In the genomic region with DNA sequence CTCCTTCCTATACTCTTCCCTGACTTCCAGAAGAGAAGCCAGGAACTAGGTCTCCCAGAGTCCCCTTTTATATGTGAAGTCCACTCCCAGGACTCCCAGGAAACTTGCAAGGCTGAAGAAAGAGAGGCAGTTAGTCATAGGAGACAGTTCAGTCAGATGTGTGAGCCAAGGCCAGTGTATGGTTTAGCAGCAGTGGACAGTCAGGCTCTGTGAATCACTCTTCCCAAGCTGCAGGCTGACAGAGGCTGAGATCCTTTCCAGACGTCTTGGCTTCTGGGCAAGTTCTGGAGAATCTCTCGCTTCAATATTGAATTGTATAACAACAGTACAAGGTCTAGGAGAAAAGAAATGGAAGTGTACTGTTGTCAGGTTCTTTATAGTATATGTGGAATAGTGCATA, we compare ENCODE assay signal across 8 cellular contexts. TPM values are rescaled to one million over a fixed set of nuclear protein-coding genes. Genes with fewer than 3 reads are reported as not detected.
A peak's percentile ranks its signal among the peaks of the same experiment; 100 is the strongest.
DNase-seq lines count a peak whose midpoint lies in the region; ATAC-seq, FAIRE-seq and TF ChIP-seq lines count a peak whose summit lies in the region.

No MANE protein-coding gene starts in this region.

- H3K9ac ChIP-seq in HCT116 (ENCODE audit: low read length) (no peak overlapping the region), astrocyte (ENCODE audit: low read length) (no peak overlapping the region)

- no TSS peak for BruUV-seq in HCT116 (replicated peaks; lab: Mats Ljungman, UMichigan)

- CTCF ChIA-PET in HCT116 (lab: Charles Lee): no interaction called here

- H3K4me3 ChIP-seq in HCT116 (replicated peaks in 1 of 2; ENCODE audit: low read depth in 1 of 2, low read length in 2 of 2): no peak overlapping the region
- no peak overlapping the region for H3K4me3 ChIP-seq in astrocyte (ENCODE audit: insufficient read depth, low read depth, low read length)
- no peak overlapping the region for H3K4me3 ChIP-seq in hepatocyte
- no peak overlapping the region for H3K4me3 ChIP-seq in gastrocnemius medialis

- no peaks in the 10 kb centered on the region for H3K27me3 Mint-ChIP-seq in astrocyte (ENCODE audit: low read depth, unreplicated experiment)

- H3K36me3 ChIP-seq in HCT116 (ENCODE audit: control insufficient read depth in 1 of 2, insufficient read depth in 2 of 2, low read length in 2 of 2) (no peaks in the 10 kb centered on the region), astrocyte (ENCODE audit: insufficient read depth, low read length) (peaks cover 3% of the 10 kb centered on the region), hepatocyte (replicated peaks; ENCODE audit: insufficient read depth, low read depth) (no peaks in the 10 kb centered on the region), gastrocnemius medialis (peaks cover 0 to 16% of the 10 kb centered on the region in 2 donors)

- H3K36me3 Mint-ChIP-seq in astrocyte (ENCODE audit: low read depth, unreplicated experiment): peaks cover 26% of the 10 kb centered on the region

- TF ChIP-seq CTCF in HCT116 (IDR thresholded peaks at IDR 0.05 in 2 of 3, conservative IDR thresholded peaks at IDR 0.05 in 1 of 3; ENCODE audit: borderline replicate concordance in 1 of 3, insufficient read depth in 1 of 3, low read depth in 2 of 3, low read length in 2 of 3): no peak
- TF ChIP-seq CTCF in astrocyte (IDR thresholded peaks at IDR 0.05; ENCODE audit: insufficient read depth, low read depth, low read length): no peak
- no peak for TF ChIP-seq CTCF in hepatocyte (IDR thresholded peaks at IDR 0.05; ENCODE audit: poor library complexity)
- TF ChIP-seq CTCF in gastrocnemius medialis (IDR thresholded peaks at IDR 0.05 in 4 of 5, conservative IDR thresholded peaks at IDR 0.05 in 1 of 5): no peak

- FAIRE-seq in astrocyte (lab: Jason Lieb, UNC): peak; percentile 98

- 60% methylated on average over 2 of the region's 2 CpGs for WGBS in hepatocyte (ENCODE audit: low lambda C conversion rate, missing lambda C conversion rate)

- H3K9me3 ChIP-seq in HCT116 (ENCODE audit: control insufficient read depth in 1 of 2, insufficient read depth in 1 of 2, low read depth in 1 of 2, low read length in 2 of 2): no peaks in the 10 kb centered on the region
- H3K9me3 ChIP-seq in astrocyte (ENCODE audit: insufficient read depth, low read depth, low read length): no peaks in the 10 kb centered on the region
- H3K9me3 ChIP-seq in hepatocyte (ENCODE audit: low read depth): no peaks in the 10 kb centered on the region
- no peaks in the 10 kb centered on the region for H3K9me3 ChIP-seq in gastrocnemius medialis

- TF ChIP-seq POLR2A in HCT116 (IDR thresholded peaks at IDR 0.05; ENCODE audit: borderline replicate concordance, extremely low read depth, insufficient read depth, insufficient read length): no peak
- TF ChIP-seq POLR2A in gastrocnemius medialis (IDR thresholded peaks at IDR 0.05): no peak

- ATAC-seq in HCT116 (0 out of 2 replicates have a peak, but pooled peaks have one; percentile 38), gastrocnemius medialis (peak; percentile 51 to 85), HG03439 (IDR thresholded peaks at IDR 0.05; ENCODE audit: unreplicated experiment) (no peak), GM21381 (IDR thresholded peaks at IDR 0.05; ENCODE audit: unreplicated experiment) (no peak), GM21723 (IDR thresholded peaks at IDR 0.05; ENCODE audit: unreplicated experiment) (no peak)

- H2AFZ ChIP-seq in HCT116 (ENCODE audit: low read depth, low read length, poor library complexity, severe bottlenecking) (no peak overlapping the region), astrocyte (ENCODE audit: low read depth, low read length) (no peak overlapping the region), hepatocyte (no peak overlapping the region)

- H3K9me2 ChIP-seq in HCT116 (ENCODE audit: insufficient read depth) (no peaks in the 10 kb centered on the region), hepatocyte (replicated peaks; ENCODE audit: insufficient read depth) (no peaks in the 10 kb centered on the region)

- peak overlapping the region; percentile 45 for H3K4me3 Mint-ChIP-seq in astrocyte (ENCODE audit: unreplicated experiment)

- no peak for TF ChIP-seq RAD21 in HCT116 (IDR thresholded peaks at IDR 0.05; ENCODE audit: low read depth)

- RAD21 ChIA-PET in HCT116 (lab: Charles Lee; ENCODE audit: low non-redundant PET in 1 of 2, low total read pairs in 2 of 2, uncharacterized antibody in 2 of 2, unreplicated experiment in 2 of 2): no interaction called here

- DNase-seq in HCT116 (ENCODE audit: low read depth, low spot score): no peak
- DNase-seq in astrocyte (ENCODE audit: low read depth): peak; percentile 91
- peak; percentile 76 for DNase-seq in hepatocyte (ENCODE audit: low spot score)
- no peak for DNase-seq in gastrocnemius medialis
- no peak for DNase-seq in NCI-H524 treated with DMSO at 0.1 percent for 48 hours (lab: John Stamatoyannopoulos, UW)

- H3K79me2 ChIP-seq in HCT116 (ENCODE audit: insufficient read depth, low read length) (no peaks in the 10 kb centered on the region), astrocyte (ENCODE audit: insufficient read depth, low read length) (no peaks in the 10 kb centered on the region), hepatocyte (no peaks in the 10 kb centered on the region)

- H4K20me1 ChIP-seq in HCT116 (ENCODE audit: insufficient read depth): no peaks in the 10 kb centered on the region
- peaks cover 8% of the 10 kb centered on the region for H4K20me1 ChIP-seq in astrocyte (ENCODE audit: insufficient read depth, low read length)
- no peaks in the 10 kb centered on the region for H4K20me1 ChIP-seq in hepatocyte (ENCODE audit: insufficient read depth, poor library complexity, severe bottlenecking)

- intact Hi-C loops in HCT116 (cut with micrococcal nuclease): no loop called here
- intact Hi-C loops in gastrocnemius medialis (cut with DNase I; ENCODE audit: low total_unique reads): no loop called here

- H3K27ac ChIP-seq in HCT116 (ENCODE audit: low read depth, low read length): no peak overlapping the region
- no peak overlapping the region for H3K27ac ChIP-seq in astrocyte (ENCODE audit: low read depth, low read length)
- peak overlapping the region; percentile 44 for H3K27ac ChIP-seq in hepatocyte
- no peak overlapping the region for H3K27ac ChIP-seq in gastrocnemius medialis

- no peaks in the 10 kb centered on the region for H3K4me1 ChIP-seq in HCT116 (ENCODE audit: control insufficient read depth in 1 of 2, insufficient read depth in 2 of 2, low read length in 2 of 2)
- H3K4me1 ChIP-seq in astrocyte (ENCODE audit: insufficient read depth, low read length): peaks cover 13% of the 10 kb centered on the region
- peaks cover 4% of the 10 kb centered on the region for H3K4me1 ChIP-seq in hepatocyte (ENCODE audit: insufficient read depth)
- peaks cover 24 to 32% of the 10 kb centered on the region in 2 donors for H3K4me1 ChIP-seq in gastrocnemius medialis

- POLR2A ChIA-PET in HCT116 (lab: Charles Lee): no interaction called here

- H3K4me2 ChIP-seq in HCT116 (ENCODE audit: low read length): no peak overlapping the region
- H3K4me2 ChIP-seq in astrocyte (ENCODE audit: low read length): no peak overlapping the region
- H3K4me2 ChIP-seq in hepatocyte: peak overlapping the region; percentile 21

- peak overlapping the region; percentile 89 for H3K27ac Mint-ChIP-seq in astrocyte (ENCODE audit: unreplicated experiment)

- in situ Hi-C loops in gastrocnemius medialis (cut with MboI; ENCODE audit: low sequenced_read_pairs in 4 of 4): no loop called here

- no peaks in the 10 kb centered on the region for H3K9me3 Mint-ChIP-seq in astrocyte (ENCODE audit: unreplicated experiment)

- no peaks in the 10 kb centered on the region for H3K27me3 ChIP-seq in HCT116 (ENCODE audit: insufficient read depth, low read length)
- no peaks in the 10 kb centered on the region for H3K27me3 ChIP-seq in astrocyte (ENCODE audit: insufficient read depth, low read length)
- no peaks in the 10 kb centered on the region for H3K27me3 ChIP-seq in hepatocyte
- H3K27me3 ChIP-seq in gastrocnemius medialis: no peaks in the 10 kb centered on the region

- peaks cover 26% of the 10 kb centered on the region for H3K4me1 Mint-ChIP-seq in astrocyte (ENCODE audit: low read depth, unreplicated experiment)

TF ChIP-seq in HCT116, 20 proteins besides CTCF, POLR2A, EP300 and RAD21:
- no peak for TF ChIP-seq CBX3 (IDR thresholded peaks at IDR 0.05; ENCODE audit: low read depth)
- TF ChIP-seq JUND (IDR thresholded peaks at IDR 0.05): 0 out of 2 replicates have a peak, but pooled peaks have one; percentile 12
- TF ChIP-seq CEBPB (IDR thresholded peaks at IDR 0.05; ENCODE audit: low read depth): no peak

RNA-seq across cellular contexts. Expression of a gene that starts 26.9 kb away (rescaled TPM):
- total RNA-seq in HCT116 (2021; ENCODE audit: unreplicated experiment) (29.7 TPM), astrocyte (48.9 and 55.7 TPM in 2 replicates), hepatocyte (17.9 and 21.0 TPM in 2 replicates), gastrocnemius medialis (10 to 100 TPM; 26.7 to 45.9 (median 29.3) TPM)
- polyA plus RNA-seq in HCT116 (2012): 16.8 and 22.1 TPM in 2 replicates
- 29.2 and 34.2 TPM in 2 replicates for polyA plus RNA-seq in hepatocyte

RNA-seq across cellular contexts. Expression of a gene that starts 56.1 kb away (rescaled TPM):
- total RNA-seq in HCT116 (2021; ENCODE audit: unreplicated experiment) (78.5 TPM), astrocyte (47.0 and 50.1 TPM in 2 replicates), hepatocyte (55.2 and 60.5 TPM in 2 replicates), gastrocnemius medialis (10 to 100 TPM; 34.9 to 55.2 (median 49.3) TPM)
- polyA plus RNA-seq in HCT116 (2012): 39.5 and 52.2 TPM in 2 replicates
- polyA plus RNA-seq in hepatocyte: 50.5 and 52.1 TPM in 2 replicates

Comparison
In these comparisons a context has a peak if more than half of its experiments do, and no peak if none do; other contexts are left out.
1. ATAC-seq: peak in HCT116 (single experiment) and gastrocnemius medialis (2 of 2); none in HG03439 (single experiment), GM21381 (single experiment) and GM21723 (single experiment).
2. DNase-seq: peak in astrocyte (single experiment) and hepatocyte (single experiment); none in HCT116 (single experiment), gastrocnemius medialis (0 of 2) and NCI-H524 treated with DMSO at 0.1 percent for 48 hours (single experiment).